In genomic region chr18:69162649-69163048, GRCh38 we compare ENCODE assay signal across 20 cellular contexts.
"Had no signal": no experiment of that assay in that cellular context is flagged by ENCODE, and none has a peak within 500 bp of the region (broad histone marks: within the 10 kb centered on the region; RNA-seq: fewer than 3 reads in every experiment).

No MANE protein-coding gene starts in this region.

- H3K4me1 ChIP-seq: gastrocnemius medialis, left lung, lower lobe of right lung had no signal

- ATAC-seq: gastrocnemius medialis, heart right ventricle, left cardiac atrium, left lung, left ventricle myocardium superior, lower lobe of right lung, mucosa of descending colon had no signal

- H3K4me1 Mint-ChIP-seq: mesothelial cell of epicardium, naive B cell had no signal

- H3K27ac ChIP-seq: coronary artery, dorsolateral prefrontal cortex, esophagus muscularis mucosa, gastrocnemius medialis, heart right ventricle, left lung, lower lobe of right lung had no signal

- H3K27ac Mint-ChIP-seq: mesothelial cell of epicardium, naive B cell had no signal

- H3K4me3 ChIP-seq: coronary artery, esophagus muscularis mucosa, gastrocnemius medialis, heart right ventricle, left lung, lower lobe of right lung, mucosa of descending colon had no signal

- H3K4me3 Mint-ChIP-seq: mesothelial cell of epicardium, naive B cell had no signal

- H3K36me3 ChIP-seq: esophagus muscularis mucosa, gastrocnemius medialis, heart right ventricle, left lung, lower lobe of right lung had no signal

- H3K9me3 ChIP-seq: esophagus muscularis mucosa, gastrocnemius medialis, heart right ventricle, left lung, lower lobe of right lung, mucosa of descending colon had no signal

- H3K27me3 Mint-ChIP-seq: naive B cell had no signal

- H3K27me3 ChIP-seq: dorsolateral prefrontal cortex, esophagus muscularis mucosa, gastrocnemius medialis, heart right ventricle, left lung had no signal

- H3K36me3 Mint-ChIP-seq: mesothelial cell of epicardium, naive B cell had no signal

- DNase-seq: dermis blood vessel endothelial cell; dorsolateral prefrontal cortex; effector CD8-positive, alpha-beta T cell; foreskin fibroblast; foreskin melanocyte; gastrocnemius medialis; glutamatergic neuron; head of caudate nucleus; heart right ventricle; hippocampal formation; left cardiac atrium; left lung; left ventricle myocardium superior; lower lobe of right lung; mesenchymal stem cell; mucosa of descending colon; naive B cell had no signal
